In genomic region chr1:77170687-77171086, GRCh38 we compare ENCODE assay signal across 15 cellular contexts. TPM values are rescaled to one million over a fixed set of nuclear protein-coding genes. Genes with fewer than 3 reads are reported as not detected.
DNase-seq lines count a peak whose midpoint lies in the region; ATAC-seq and TF ChIP-seq lines count a peak whose summit lies in the region.
"Had no signal": no experiment of that assay in that cellular context is flagged by ENCODE, and none has a peak within 500 bp of the region (broad histone marks: within the 10 kb centered on the region; RNA-seq: fewer than 3 reads in every experiment).

No MANE protein-coding gene starts in this region.

- H3K9me3 ChIP-seq in SK-N-MC (ENCODE audit: low read depth, low read length) (peaks cover 5% of the 10 kb centered on the region; the same call in 1 of the 2 replicates), skeletal muscle satellite cell (replicated peaks; ENCODE audit: low read length) (peaks cover 5% of the 10 kb centered on the region), ascending aorta (no peaks in the 10 kb centered on the region), right lobe of liver (no peaks in the 10 kb centered on the region)
- H3K9me3 ChIP-seq: gastroesophageal sphincter, tibial artery had no signal

- H3K4me1 Mint-ChIP-seq in activated naive CD4-positive, alpha-beta T cell treated with anti-CD3 and anti-CD28 coated beads, Interleukin-2, amount 50 U/mL, for 24 hours = peaks cover 25% of the 10 kb centered on the region

- WGBS in right lobe of liver (ENCODE audit: insufficient coverage, low coverage, low lambda C conversion rate, missing lambda C conversion rate) = 52% methylated on average over 2 of the region's 2 CpGs

- H3K9ac ChIP-seq in SK-N-MC (ENCODE audit: insufficient read length) (no peak overlapping the region), skeletal muscle satellite cell (ENCODE audit: low read depth, low read length) (peak overlapping the region; percentile 0)
- H3K9ac ChIP-seq: BLaER1 treated with 17β-estradiol and CSF1 and Interleukin-3, amounts not matched to agents 10 nM and 100 nM had no signal

- peaks cover 8% of the 10 kb centered on the region for H3K9me3 Mint-ChIP-seq in activated naive CD4-positive, alpha-beta T cell treated with anti-CD3 and anti-CD28 coated beads, Interleukin-2, amount 50 U/mL, for 24 hours

- H3K27ac Mint-ChIP-seq in activated naive CD4-positive, alpha-beta T cell treated with anti-CD3 and anti-CD28 coated beads, Interleukin-2, amount 50 U/mL, for 24 hours = peak overlapping the region; percentile 85

- intact Hi-C loops in ascending aorta (cut with DNase I) (no loop called here), right lobe of liver (cut with DNase I) (no loop called here), posterior vena cava (cut with DNase I) (no loop called here)

- no peak for ATAC-seq in right lobe of liver
- ATAC-seq: gastroesophageal sphincter had no signal

- no peak overlapping the region for H3K4me3 ChIP-seq in SK-N-MC
- no peak overlapping the region for H3K4me3 ChIP-seq in fibroblast of pulmonary artery (replicated peaks; ENCODE audit: low read depth, low read length)
- no peak overlapping the region for H3K4me3 ChIP-seq in skeletal muscle satellite cell (ENCODE audit: low read length)
- H3K4me3 ChIP-seq in ascending aorta = no peak overlapping the region
- no peak overlapping the region for H3K4me3 ChIP-seq in right lobe of liver
- H3K4me3 ChIP-seq: BLaER1 treated with 17β-estradiol and CSF1 and Interleukin-3, amounts not matched to agents 10 nM and 100 nM; gastroesophageal sphincter; tibial artery had no signal

- no peak for TF ChIP-seq POLR2A in right lobe of liver (IDR thresholded peaks at IDR 0.05)

- H3K27ac ChIP-seq in SK-N-MC = peak overlapping the region; percentile 55
- no peak overlapping the region for H3K27ac ChIP-seq in ascending aorta
- H3K27ac ChIP-seq in right lobe of liver = no peak overlapping the region
- H3K27ac ChIP-seq: BLaER1 treated with 17β-estradiol and CSF1 and Interleukin-3, amounts not matched to agents 10 nM and 100 nM; gastroesophageal sphincter; tibial artery; WERI-Rb-1 had no signal

- peaks cover 13% of the 10 kb centered on the region for H3K4me1 ChIP-seq in skeletal muscle satellite cell (ENCODE audit: control insufficient read depth, insufficient read depth, low read length)
- no peaks in the 10 kb centered on the region for H3K4me1 ChIP-seq in ascending aorta
- no peaks in the 10 kb centered on the region for H3K4me1 ChIP-seq in right lobe of liver
- H3K4me1 ChIP-seq: BLaER1 treated with 17β-estradiol and CSF1 and Interleukin-3, amounts not matched to agents 10 nM and 100 nM; gastroesophageal sphincter; tibial artery had no signal

- H3K36me3 Mint-ChIP-seq in activated naive CD4-positive, alpha-beta T cell treated with anti-CD3 and anti-CD28 coated beads, Interleukin-2, amount 50 U/mL, for 24 hours = peaks cover 15% of the 10 kb centered on the region

- peak overlapping the region; percentile 24 for H3K4me2 ChIP-seq in skeletal muscle satellite cell (ENCODE audit: low read length)
- H3K4me2 ChIP-seq: BLaER1 treated with 17β-estradiol and CSF1 and Interleukin-3, amounts not matched to agents 10 nM and 100 nM had no signal

- no peak for TF ChIP-seq CTCF in fibroblast of pulmonary artery (IDR thresholded peaks at IDR 0.05; ENCODE audit: low read length, missing control alignments)
- TF ChIP-seq CTCF in ascending aorta (IDR thresholded peaks at IDR 0.05) = no peak
- TF ChIP-seq CTCF in right lobe of liver (IDR thresholded peaks at IDR 0.05) = no peak

- DNase-seq in activated naive CD4-positive, alpha-beta T cell treated with anti-CD3 and anti-CD28 coated beads, Interleukin-2, amount 50 U/mL, for 16 hours = no peak
- DNase-seq in SK-N-MC (ENCODE audit: low read depth, low spot score) = no peak
- peak; percentile 53 for DNase-seq in fibroblast of pulmonary artery (ENCODE audit: low read depth)
- no peak for DNase-seq in ascending aorta (ENCODE audit: low spot score in 2 of 2)
- DNase-seq in right lobe of liver = no peak
- DNase-seq in posterior vena cava (ENCODE audit: low spot score) = no peak
- DNase-seq: NCI-H1092, NCI-H226, posterior cingulate gyrus, tibial artery, WERI-Rb-1 had no signal

- no peaks in the 10 kb centered on the region for H3K27me3 Mint-ChIP-seq in activated naive CD4-positive, alpha-beta T cell treated with anti-CD3 and anti-CD28 coated beads, Interleukin-2, amount 50 U/mL, for 24 hours

- H3K27me3 ChIP-seq in skeletal muscle satellite cell (ENCODE audit: control insufficient read depth, insufficient read depth, low read length) (no peaks in the 10 kb centered on the region), ascending aorta (no peaks in the 10 kb centered on the region), right lobe of liver (no peaks in the 10 kb centered on the region)
- H3K27me3 ChIP-seq: BLaER1 treated with 17β-estradiol and CSF1 and Interleukin-3, amounts not matched to agents 10 nM and 100 nM; gastroesophageal sphincter; tibial artery had no signal

- no peak overlapping the region for H3K4me3 Mint-ChIP-seq in activated naive CD4-positive, alpha-beta T cell treated with anti-CD3 and anti-CD28 coated beads, Interleukin-2, amount 50 U/mL, for 24 hours

- H3K36me3 ChIP-seq in SK-N-MC (ENCODE audit: insufficient read depth, low read length) (0 out of 2 replicates have a peak, but pooled peaks cover 3% of the 10 kb centered on the region), skeletal muscle satellite cell (ENCODE audit: insufficient read depth, low read length) (no peaks in the 10 kb centered on the region), ascending aorta (no peaks in the 10 kb centered on the region), right lobe of liver (no peaks in the 10 kb centered on the region)
- H3K36me3 ChIP-seq: gastroesophageal sphincter, tibial artery, WERI-Rb-1 had no signal

RNA-seq across cellular contexts. Expression of gene PIGK, which starts 48.5 kb away (rescaled TPM):
- 22.7 and 24.3 TPM in 2 replicates for total RNA-seq in skeletal muscle satellite cell (2012; rRNA removed)
- total RNA-seq in ascending aorta (3.4 TPM), right lobe of liver (10 to 100 TPM; 13.4 to 19.1 (median 16.1) TPM), posterior vena cava (10 to 100 TPM; 31.7 to 43.4 TPM)
